In genomic region chr9:113150670-113151591, GRCh38 we compare ENCODE assay signal across 8 cellular contexts. TPM values are rescaled to one million over a fixed set of nuclear protein-coding genes. Genes with fewer than 3 reads are reported as not detected.
A peak's percentile ranks its signal among the peaks of the same experiment; 100 is the strongest.
DNase-seq lines count a peak whose midpoint lies in the region; ATAC-seq, FAIRE-seq and TF ChIP-seq lines count a peak whose summit lies in the region.

Gene SLC31A2 (plus strand): TSS chr9:113151007. CDS start chr9:113151075, 68 bp downstream.

- dilution Hi-C loops in keratinocyte (cut with MboI; ENCODE audit: extremely low pct_ligation_motif_present, low sequenced_read_pairs), result no loop called here

- in situ Hi-C loops in ACHN (cut with HindIII; ENCODE audit: low pct_ligation_motif_present, low pct_unique_long_range_greater_than_20kb, low sequenced_read_pairs), result no loop called here

- no peaks in the 10 kb centered on the region for H3K27me3 ChIP-seq in keratinocyte (ENCODE audit: control insufficient read depth, extremely low read depth, insufficient read depth, low read length)

- peak within 1 kb of the TSS; percentile 67 for H3K27ac Mint-ChIP-seq in central memory CD8-positive, alpha-beta T cell (ENCODE audit: low read depth)

- ATAC-seq in GM18861 (IDR thresholded peaks at IDR 0.05; ENCODE audit: unreplicated experiment), result peak; percentile 89
- ATAC-seq in HG03103 (IDR thresholded peaks at IDR 0.05; ENCODE audit: low read depth, unreplicated experiment), result peak; percentile 96
- peak; percentile 95 for ATAC-seq in central memory CD8-positive, alpha-beta T cell (replicated peaks; ENCODE audit: extremely low read depth, poor library complexity, severe bottlenecking)

- peak within 1 kb of the TSS; percentile 91 to 96 (median 94) for H3K4me3 ChIP-seq in keratinocyte (ENCODE audit: control insufficient read depth in 2 of 3, extremely low read depth in 1 of 3, insufficient read depth in 2 of 3, low read depth in 1 of 3, low read length in 3 of 3)

- H3K79me2 ChIP-seq in keratinocyte (ENCODE audit: control insufficient read depth, insufficient read depth, low read length), result peaks cover 34% of the 10 kb centered on the region

- H2AFZ ChIP-seq in keratinocyte (ENCODE audit: control insufficient read depth, low read length), result peak within 1 kb of the TSS; percentile 84

- H3K9me1 ChIP-seq in keratinocyte (ENCODE audit: control insufficient read depth, extremely low read depth, insufficient read depth, low read length), result no peaks in the 10 kb centered on the region

- peak within 1 kb of the TSS; percentile 87 for H3K4me2 ChIP-seq in keratinocyte (ENCODE audit: control insufficient read depth, extremely low read depth, insufficient read depth, low read depth, low read length)

- H3K4me1 Mint-ChIP-seq in central memory CD8-positive, alpha-beta T cell, result peaks cover 25% of the 10 kb centered on the region

- no peaks in the 10 kb centered on the region for H3K9me3 ChIP-seq in keratinocyte (ENCODE audit: control insufficient read depth, low read depth, low read length)

- H3K4me1 ChIP-seq in keratinocyte (ENCODE audit: control insufficient read depth, extremely low read depth, insufficient read depth, low read length), result peaks cover 36% of the 10 kb centered on the region

- no peak for FAIRE-seq in keratinocyte (lab: Jason Lieb, UNC)

- H3K9ac ChIP-seq in keratinocyte (ENCODE audit: control insufficient read depth, extremely low read depth, insufficient read depth, low read length), result peak within 1 kb of the TSS; percentile 90

- no peaks in the 10 kb centered on the region for H3K9me3 Mint-ChIP-seq in central memory CD8-positive, alpha-beta T cell

- H3K27ac ChIP-seq in keratinocyte (ENCODE audit: control insufficient read depth, insufficient read depth, low read length), result peak within 1 kb of the TSS; percentile 74

- peaks cover 6 to 10% of the 10 kb centered on the region in 2 experiments for H3K36me3 ChIP-seq in keratinocyte (ENCODE audit: control insufficient read depth in 2 of 2, extremely low read depth in 1 of 2, insufficient read depth in 2 of 2, low read length in 2 of 2)

- peak within 1 kb of the TSS; percentile 72 for H3K4me3 Mint-ChIP-seq in central memory CD8-positive, alpha-beta T cell

- DNase-seq in ACHN (peak; percentile 87), NCI-H2196 treated with DMSO at 0.1 percent for 48 hours (lab: John Stamatoyannopoulos, UW; ENCODE audit: unreplicated experiment) (peak; percentile 75), keratinocyte (ENCODE audit: low read depth, low spot score) (no peak)
- DNase-seq in activated CD4-positive, CD25-positive, alpha-beta regulatory T cell treated with anti-CD3 and anti-CD28 coated beads, Interleukin-2, amount 50 U/mL, for 16 hours (ENCODE audit: low read depth, low spot score), result peak; percentile 64
- DNase-seq in central memory CD8-positive, alpha-beta T cell (ENCODE audit: low spot score in 2 of 2), result peak; percentile 57 to 74
- DNase-seq in stimulated activated CD4-positive, alpha-beta T cell treated with anti-CD3 and anti-CD28 coated beads, Interleukin-12 subunit alpha, Interleukin-12 subunit beta, amount 100 ng/mL, for 48 hours (ENCODE audit: low read depth in 2 of 3, low spot score in 1 of 3), result peak; percentile 73 to 90 (median 78)

- no peaks in the 10 kb centered on the region for H4K20me1 ChIP-seq in keratinocyte (ENCODE audit: control insufficient read depth, extremely low read depth, insufficient read depth, low read length)

- H3K36me3 Mint-ChIP-seq in central memory CD8-positive, alpha-beta T cell (ENCODE audit: insufficient read depth), result peaks cover 2% of the 10 kb centered on the region

- peaks cover 6% of the 10 kb centered on the region for H3K27me3 Mint-ChIP-seq in central memory CD8-positive, alpha-beta T cell

- TF ChIP-seq CTCF in keratinocyte (optimal IDR thresholded peaks at IDR 0.05 in 1 of 3, IDR thresholded peaks at IDR 0.05 in 1 of 3, conservative IDR thresholded peaks at IDR 0.05 in 1 of 3; ENCODE audit: extremely low read depth in 1 of 3, insufficient read depth in 2 of 3, low read length in 3 of 3), result peak; percentile 15 to 46 (median 28)

RNA-seq across cellular contexts. Expression of gene SLC31A2, which starts in this region (rescaled TPM):
- 111 to 164 TPM (median 122 TPM) in 3 replicates for polyA plus RNA-seq in keratinocyte
- polyA plus RNA-seq in keratinocyte (2011; ENCODE audit: low read depth), result 30.9 TPM
- 102 and 132 TPM in 2 replicates for polyA plus RNA-seq in keratinocyte (2011; cell fraction: cytosol; rRNA removed)
- 155 and 167 TPM in 2 replicates for polyA plus RNA-seq in keratinocyte (2011; cell fraction: nucleus; rRNA removed)
- 66.6 and 127 TPM in 2 replicates for polyA plus RNA-seq in keratinocyte (2012; ENCODE audit: low replicate concordance)
- polyA minus RNA-seq in keratinocyte, result 110 to 190 TPM (median 116 TPM) in 3 replicates
- 77.7 TPM for polyA minus RNA-seq in keratinocyte (2011; cell fraction: cytosol; rRNA and poly(A)+ RNA removed)
- 64.6 and 84.0 TPM in 2 replicates for polyA minus RNA-seq in keratinocyte (2011; cell fraction: nucleus; rRNA and poly(A)+ RNA removed)
